Comparison of ENCODE assay signal across 25 cellular contexts in genomic region chr1:199723557-199723956, GRCh38.
A peak's percentile ranks its signal among the peaks of the same experiment; 100 is the strongest.
DNase-seq lines count a peak whose midpoint lies in the region; ATAC-seq and FAIRE-seq lines count a peak whose summit lies in the region.
"Had no signal": no experiment of that assay in that cellular context is flagged by ENCODE, and none has a peak within 500 bp of the region (broad histone marks: within the 10 kb centered on the region; RNA-seq: fewer than 3 reads in every experiment).

No MANE protein-coding gene starts in this region.

- DNase-seq in HAP-1 (ENCODE audit: low spot score in 2 of 2) (peak; percentile 17 to 47), amniotic stem cell (lab: John Stamatoyannopoulos, UW) (peak; percentile 0), fibroblast of the conjunctiva (ENCODE audit: low read depth) (peak; percentile 1), urothelium cell line (ENCODE audit: low spot score) (peak; percentile 14), NCI-H2081 treated with DMSO at 0.1 percent for 48 hours (lab: John Stamatoyannopoulos, UW) (no peak)
- no peak for DNase-seq in activated T-cell treated with anti-CD3 and anti-CD28 coated beads, Interleukin-2, amount 50 U/mL, for 72 hours
- DNase-seq: activated CD4-positive, alpha-beta T cell treated with anti-CD3 and anti-CD28 coated beads, Interleukin-2, amount 50 U/mL, for 1 hour; activated CD8-positive, alpha-beta memory T cell treated with anti-CD3 and anti-CD28 coated beads, Interleukin-2, amount 50 U/mL, for 4 hours; activated naive CD8-positive, alpha-beta T cell treated with anti-CD3 and anti-CD28 coated beads, Interleukin-2, amount 50 U/mL, for 24 hours; Caco-2; dorsolateral prefrontal cortex; H9; mesendoderm; naive thymus-derived CD8-positive, alpha-beta T cell; NCI-H1436; NCI-H2171; NCI-H526; pancreas; stimulated activated naive CD4-positive, alpha-beta T cell; thyroid gland had no signal

- H3K4me3 ChIP-seq in HAP-1 = no peak overlapping the region
- H3K4me3 ChIP-seq: BLaER1, dorsolateral prefrontal cortex, pancreas, thyroid gland had no signal

- H3K27ac Mint-ChIP-seq in activated T-cell treated with anti-CD3 and anti-CD28 coated beads, Interleukin-2, amount 50 U/mL, for 72 hours = no peak overlapping the region
- H3K27ac Mint-ChIP-seq: activated naive CD8-positive, alpha-beta T cell treated with anti-CD3 and anti-CD28 coated beads, Interleukin-2, amount 50 U/mL, for 24 hours; H9; naive thymus-derived CD8-positive, alpha-beta T cell had no signal

- FAIRE-seq in urothelium cell line (lab: Jason Lieb, UNC) = no peak
- FAIRE-seq: HepG2, pancreas had no signal

- no peaks in the 10 kb centered on the region for H3K36me3 ChIP-seq in HAP-1 (replicated peaks)
- H3K36me3 ChIP-seq: BLaER1, pancreas, thyroid gland had no signal

- no peaks in the 10 kb centered on the region for H3K36me3 Mint-ChIP-seq in activated T-cell treated with anti-CD3 and anti-CD28 coated beads, Interleukin-2, amount 50 U/mL, for 72 hours (ENCODE audit: insufficient read depth in 2 of 2)
- H3K36me3 Mint-ChIP-seq: naive thymus-derived CD8-positive, alpha-beta T cell had no signal

- no peaks in the 10 kb centered on the region for H3K9me3 ChIP-seq in HAP-1
- H3K9me3 ChIP-seq: BLaER1, Caco-2, pancreas, thyroid gland had no signal

- peaks cover 22% of the 10 kb centered on the region for H3K4me1 ChIP-seq in HAP-1
- H3K4me1 ChIP-seq: BLaER1, pancreas, thyroid gland had no signal

- H3K27me3 Mint-ChIP-seq in activated T-cell treated with anti-CD3 and anti-CD28 coated beads, Interleukin-2, amount 50 U/mL, for 72 hours (ENCODE audit: low read depth) = peaks cover 34% of the 10 kb centered on the region

- in situ Hi-C loops in HAP-1 (cut with MboI; ENCODE audit: low sequenced_read_pairs) = no loop called here

- H3K9me3 Mint-ChIP-seq in activated T-cell treated with anti-CD3 and anti-CD28 coated beads, Interleukin-2, amount 50 U/mL, for 72 hours = no peaks in the 10 kb centered on the region
- H3K9me3 Mint-ChIP-seq: activated naive CD8-positive, alpha-beta T cell treated with anti-CD3 and anti-CD28 coated beads, Interleukin-2, amount 50 U/mL, for 24 hours; H9; naive thymus-derived CD8-positive, alpha-beta T cell had no signal

- no peak for ATAC-seq in HG02798 (IDR thresholded peaks at IDR 0.05; ENCODE audit: poor library complexity, unreplicated experiment)
- ATAC-seq in activated T-cell treated with anti-CD3 and anti-CD28 coated beads, Interleukin-2, amount 50 U/mL, for 72 hours (replicated peaks in 1 of 2) = no peak
- ATAC-seq: activated naive CD8-positive, alpha-beta T cell treated with anti-CD3 and anti-CD28 coated beads, Interleukin-2, amount 50 U/mL, for 24 hours; HepG2; naive thymus-derived CD8-positive, alpha-beta T cell; pancreas; Right ventricle myocardium inferior; sciatic nerve had no signal

- H3K4me1 Mint-ChIP-seq in activated T-cell treated with anti-CD3 and anti-CD28 coated beads, Interleukin-2, amount 50 U/mL, for 72 hours (ENCODE audit: low read depth) = peaks cover 7% of the 10 kb centered on the region
- H3K4me1 Mint-ChIP-seq: naive thymus-derived CD8-positive, alpha-beta T cell had no signal

- no peak overlapping the region for H3K4me3 Mint-ChIP-seq in activated T-cell treated with anti-CD3 and anti-CD28 coated beads, Interleukin-2, amount 50 U/mL, for 72 hours
- H3K4me3 Mint-ChIP-seq: activated naive CD8-positive, alpha-beta T cell treated with anti-CD3 and anti-CD28 coated beads, Interleukin-2, amount 50 U/mL, for 24 hours; H9; naive thymus-derived CD8-positive, alpha-beta T cell had no signal

- no peaks in the 10 kb centered on the region for H3K27me3 ChIP-seq in HAP-1 (ENCODE audit: low read depth)
- H3K27me3 ChIP-seq: BLaER1, dorsolateral prefrontal cortex, pancreas, thyroid gland had no signal

Comparison
In these comparisons a context has a peak if more than half of its experiments do, and no peak if none do; other contexts are left out.
1. DNase-seq: peak in HAP-1 (2 of 2), amniotic stem cell (single experiment), fibroblast of the conjunctiva (single experiment) and urothelium cell line (single experiment); none in NCI-H2081 treated with DMSO at 0.1 percent for 48 hours (single experiment) and activated T-cell treated with anti-CD3 and anti-CD28 coated beads, Interleukin-2, amount 50 U/mL, for 72 hours (0 of 2).